14 cellular contexts compared by ENCODE assay signal in genomic region chr7:44264221-44264956, GRCh38.
DNase-seq lines count a peak whose midpoint lies in the region; ATAC-seq and TF ChIP-seq lines count a peak whose summit lies in the region.
"Had no signal": no experiment of that assay in that cellular context is flagged by ENCODE, and none has a peak within 500 bp of the region (broad histone marks: within the 10 kb centered on the region; RNA-seq: fewer than 3 reads in every experiment).

No MANE protein-coding gene starts in this region.

- no peaks in the 10 kb centered on the region for H3K27me3 ChIP-seq in right atrium auricular region
- no peaks in the 10 kb centered on the region for H3K27me3 ChIP-seq in right cardiac atrium (ENCODE audit: control insufficient read depth, insufficient read depth)

- DNase-seq in right atrium auricular region (ENCODE audit: low spot score) (no peak), right cardiac atrium (no peak), NCI-H2196 treated with DMSO at 0.1 percent for 48 hours (lab: John Stamatoyannopoulos, UW; ENCODE audit: unreplicated experiment) (peak; percentile 76), cerebellar cortex (ENCODE audit: low spot score) (peak; percentile 96), chondrocyte (ENCODE audit: low spot score) (no peak), osteocyte (ENCODE audit: extremely low spot score, unreplicated experiment) (no peak)
- DNase-seq: activated CD4-positive, alpha-beta T cell treated with anti-CD3 and anti-CD28 coated beads, Interleukin-2, amount 50 U/mL, for 1 hour; activated naive CD8-positive, alpha-beta T cell treated with anti-CD3 and anti-CD28 coated beads, Interleukin-2, amount 50 U/mL, for 24 hours; KG1; stimulated activated naive CD8-positive, alpha-beta T cell treated with anti-CD3 and anti-CD28 coated beads, Interleukin-15, Interleukin-2, amounts not matched to agents 100 U/mL and 50 U/mL, for 24 hours had no signal

- H3K9me3 Mint-ChIP-seq in chondrocyte (ENCODE audit: low read depth), result no peaks in the 10 kb centered on the region
- H3K9me3 Mint-ChIP-seq in osteocyte (ENCODE audit: unreplicated experiment), result no peaks in the 10 kb centered on the region
- H3K9me3 Mint-ChIP-seq: activated naive CD8-positive, alpha-beta T cell treated with anti-CD3 and anti-CD28 coated beads, Interleukin-2, amount 50 U/mL, for 24 hours; naive thymus-derived CD8-positive, alpha-beta T cell had no signal

- H3K9me3 ChIP-seq in right atrium auricular region (no peaks in the 10 kb centered on the region), right cardiac atrium (ENCODE audit: control insufficient read depth, low read length) (no peaks in the 10 kb centered on the region)
- H3K9me3 ChIP-seq: SJSA1 had no signal

- 55% methylated on average over 11 of the region's 11 CpGs for WGBS in right cardiac atrium

- no peak overlapping the region for H3K27ac Mint-ChIP-seq in chondrocyte (ENCODE audit: unreplicated experiment)
- no peak overlapping the region for H3K27ac Mint-ChIP-seq in osteocyte (ENCODE audit: unreplicated experiment)
- H3K27ac Mint-ChIP-seq: activated naive CD8-positive, alpha-beta T cell treated with anti-CD3 and anti-CD28 coated beads, Interleukin-2, amount 50 U/mL, for 24 hours; naive thymus-derived CD8-positive, alpha-beta T cell had no signal

- no peak for ATAC-seq in right cardiac atrium
- no peak for ATAC-seq in GM19351 (IDR thresholded peaks at IDR 0.05; ENCODE audit: unreplicated experiment)
- no peak for ATAC-seq in HG03175 (IDR thresholded peaks at IDR 0.05; ENCODE audit: unreplicated experiment)
- ATAC-seq: activated naive CD8-positive, alpha-beta T cell treated with anti-CD3 and anti-CD28 coated beads, Interleukin-2, amount 50 U/mL, for 24 hours; stimulated activated naive CD8-positive, alpha-beta T cell treated with anti-CD3 and anti-CD28 coated beads, Interleukin-15, Interleukin-2, amounts not matched to agents 100 U/mL and 50 U/mL, for 24 hours had no signal

- no peak for TF ChIP-seq CTCF in right atrium auricular region (IDR thresholded peaks at IDR 0.05)
- TF ChIP-seq CTCF in chondrocyte (IDR thresholded peaks at IDR 0.05), result no peak
- TF ChIP-seq CTCF in osteocyte (IDR thresholded peaks at IDR 0.05), result no peak

- H3K27ac ChIP-seq in right atrium auricular region (peak overlapping the region; percentile 81 to 89), right cardiac atrium (ENCODE audit: low read length) (no peak overlapping the region)
- H3K27ac ChIP-seq: SJSA1 had no signal

- intact Hi-C loops in right cardiac atrium (cut with DNase I), result no loop called here

- no peaks in the 10 kb centered on the region for H3K36me3 Mint-ChIP-seq in chondrocyte (ENCODE audit: low read depth)
- H3K36me3 Mint-ChIP-seq in osteocyte (ENCODE audit: unreplicated experiment), result no peaks in the 10 kb centered on the region
- H3K36me3 Mint-ChIP-seq: naive thymus-derived CD8-positive, alpha-beta T cell had no signal

- H3K27me3 Mint-ChIP-seq in chondrocyte (ENCODE audit: low read depth), result peaks cover 19% of the 10 kb centered on the region
- peaks cover 30% of the 10 kb centered on the region for H3K27me3 Mint-ChIP-seq in osteocyte (ENCODE audit: unreplicated experiment)
- H3K27me3 Mint-ChIP-seq: activated naive CD8-positive, alpha-beta T cell treated with anti-CD3 and anti-CD28 coated beads, Interleukin-2, amount 50 U/mL, for 24 hours; naive thymus-derived CD8-positive, alpha-beta T cell had no signal

- H3K4me3 Mint-ChIP-seq in chondrocyte (ENCODE audit: unreplicated experiment) (no peak overlapping the region), osteocyte (ENCODE audit: unreplicated experiment) (no peak overlapping the region)
- H3K4me3 Mint-ChIP-seq: activated naive CD8-positive, alpha-beta T cell treated with anti-CD3 and anti-CD28 coated beads, Interleukin-2, amount 50 U/mL, for 24 hours; naive thymus-derived CD8-positive, alpha-beta T cell had no signal

- H3K36me3 ChIP-seq in right atrium auricular region, result no peaks in the 10 kb centered on the region
- H3K36me3 ChIP-seq: SJSA1 had no signal

- H3K4me1 Mint-ChIP-seq in chondrocyte (ENCODE audit: low read depth) (peaks cover 8% of the 10 kb centered on the region), osteocyte (ENCODE audit: unreplicated experiment) (peaks cover 1% of the 10 kb centered on the region)

- H3K4me3 ChIP-seq in right atrium auricular region (no peak overlapping the region), right cardiac atrium (ENCODE audit: low read length) (no peak overlapping the region)
- H3K4me3 ChIP-seq: SJSA1 had no signal

- H3K4me1 ChIP-seq in right atrium auricular region (peaks cover 0 to 68% of the 10 kb centered on the region in 2 donors), right cardiac atrium (ENCODE audit: control insufficient read depth, insufficient read depth, low read length) (peaks cover 9% of the 10 kb centered on the region)

Comparison
In these comparisons a context has a peak if more than half of its experiments do, and no peak if none do; other contexts are left out.
1. DNase-seq: peak in NCI-H2196 treated with DMSO at 0.1 percent for 48 hours (single experiment) and cerebellar cortex (single experiment); none in right atrium auricular region (single experiment), right cardiac atrium (0 of 3), chondrocyte (single experiment) and osteocyte (single experiment).